Comparison of ENCODE assay signal across 13 cellular contexts in genomic region chr11:21612326-21612725, GRCh38.
DNase-seq lines count a peak whose midpoint lies in the region; ATAC-seq, FAIRE-seq and TF ChIP-seq lines count a peak whose summit lies in the region.
"Had no signal": no experiment of that assay in that cellular context is flagged by ENCODE, and none has a peak within 500 bp of the region (broad histone marks: within the 10 kb centered on the region; RNA-seq: fewer than 3 reads in every experiment).

No MANE protein-coding gene starts in this region.

- no peak overlapping the region for H3K4me3 Mint-ChIP-seq in stimulated activated memory B cell treated with anti-CD40 and anti-IgM and Interleukin-4, amounts not matched to agents 10 μg/mL and 1 μg/mL and 100 μg/mL, for 72 hours

- SMC1A ChIA-PET in GM12878 (lab: Charles Lee; ENCODE audit: uncharacterized antibody, unreplicated experiment) = interaction anchor here (0.9 to 1.5 kb wide), 7 partner anchors 10 to 307 kb away, joined by 3 to 4 read pairs (median 3); no protein-coding TSS in a partner anchor

- CTCF ChIA-PET in GM12878 (lab: Yijun Ruan, JAX) = interaction anchor here (1.4 to 1.5 kb wide), 2 partner anchors 23 to 42 kb away, joined by 3 to 5 read pairs; no protein-coding TSS in a partner anchor

- H3K4me1 Mint-ChIP-seq in stimulated activated memory B cell treated with anti-CD40 and anti-IgM and Interleukin-4, amounts not matched to agents 10 μg/mL and 1 μg/mL and 100 μg/mL, for 72 hours = no peaks in the 10 kb centered on the region

- no peak for TF ChIP-seq EP300 in GM12878 (IDR thresholded peaks at IDR 0.05; ENCODE audit: borderline replicate concordance in 1 of 2, control insufficient read depth in 1 of 2, low read depth in 2 of 2, low read length in 2 of 2)

- FAIRE-seq in GM12878 (lab: Jason Lieb, UNC) = no peak
- FAIRE-seq: G401.6, HepG2, HTR-8/SVneo had no signal

- no TSS peak for BruUV-seq in GM12878 (replicated peaks; lab: Mats Ljungman, UMichigan)

- H3K36me3 ChIP-seq in BLaER1 treated with 17β-estradiol and CSF1 and Interleukin-3, amounts not matched to agents 10 nM and 100 nM = no peaks in the 10 kb centered on the region
- H3K36me3 ChIP-seq in GM12878 (ENCODE audit: control insufficient read depth in 2 of 2, insufficient read depth in 2 of 2, low read length in 1 of 2) = no peaks in the 10 kb centered on the region
- H3K36me3 ChIP-seq: HAP-1 had no signal

- no peak for TF ChIP-seq RAD21 in GM12878 (IDR thresholded peaks at IDR 0.05; ENCODE audit: insufficient read depth, low read depth, low read length)

- TF ChIP-seq CTCF in GM12878 (IDR thresholded peaks at IDR 0.05 in 2 of 3, conservative IDR thresholded peaks at IDR 0.05 in 1 of 3; ENCODE audit: control insufficient read depth in 2 of 3, extremely low read depth in 1 of 3, insufficient read depth in 1 of 3, low read depth in 3 of 3, low read length in 3 of 3) = no peak

- no peaks in the 10 kb centered on the region for H3K27me3 ChIP-seq in BLaER1 treated with 17β-estradiol and CSF1 and Interleukin-3, amounts not matched to agents 10 nM and 100 nM
- H3K27me3 ChIP-seq in GM12878 (replicated peaks in 1 of 2; ENCODE audit: control insufficient read depth in 2 of 2, insufficient read depth in 2 of 2, low read length in 1 of 2) = no peaks in the 10 kb centered on the region

- H3K79me2 ChIP-seq in GM12878 (ENCODE audit: control insufficient read depth, insufficient read depth, low read length) = no peaks in the 10 kb centered on the region

- H3K27ac Mint-ChIP-seq in stimulated activated memory B cell treated with anti-CD40 and anti-IgM and Interleukin-4, amounts not matched to agents 10 μg/mL and 1 μg/mL and 100 μg/mL, for 72 hours = no peak overlapping the region

- POLR2A ChIA-PET in GM12878 (lab: Charles Lee) = no interaction called here

- H3K4me1 ChIP-seq in BLaER1 treated with 17β-estradiol and CSF1 and Interleukin-3, amounts not matched to agents 10 nM and 100 nM = peaks cover 0 to 16% (median 7%) of the 10 kb centered on the region in 10 experiments; a peak in 7 of 20 replicates
- no peaks in the 10 kb centered on the region for H3K4me1 ChIP-seq in GM12878 (ENCODE audit: control insufficient read depth, insufficient read depth, low read length)
- H3K4me1 ChIP-seq: HAP-1 had no signal

- no peaks in the 10 kb centered on the region for H3K9me3 Mint-ChIP-seq in stimulated activated memory B cell treated with anti-CD40 and anti-IgM and Interleukin-4, amounts not matched to agents 10 μg/mL and 1 μg/mL and 100 μg/mL, for 72 hours

- RAD21 ChIA-PET in GM12878 (lab: Charles Lee; ENCODE audit: unreplicated experiment) = interaction anchor here (0.6 to 0.7 kb wide), 3 partner anchors 11 to 75 kb away, joined by 3 to 4 read pairs (median 3); no protein-coding TSS in a partner anchor

- intact Hi-C loops in GM12878 (cut with micrococcal nuclease; ENCODE audit: unreplicated experiment) = no loop called here

- DNase-seq in NCI-H82 (lab: John Stamatoyannopoulos, UW) (peak; percentile 62), GM12878 (ENCODE audit: low read depth, low spot score) (no peak), GM19238 (ENCODE audit: insufficient read length, low spot score) (no peak)
- DNase-seq: ACHN, GOT3 had no signal

- no peaks in the 10 kb centered on the region for H3K27me3 Mint-ChIP-seq in stimulated activated memory B cell treated with anti-CD40 and anti-IgM and Interleukin-4, amounts not matched to agents 10 μg/mL and 1 μg/mL and 100 μg/mL, for 72 hours

- H3K9me3 ChIP-seq in BLaER1 treated with 17β-estradiol and CSF1 and Interleukin-3, amounts not matched to agents 10 nM and 100 nM (replicated peaks in 1 of 11) = no peaks in the 10 kb centered on the region
- H3K9me3 ChIP-seq in GM12878 (replicated peaks; ENCODE audit: control insufficient read depth, insufficient read depth, low read length) = no peaks in the 10 kb centered on the region
- H3K9me3 ChIP-seq: HAP-1 had no signal

- no peak overlapping the region for H3K4me3 ChIP-seq in BLaER1 treated with 17β-estradiol and CSF1 and Interleukin-3, amounts not matched to agents 10 nM and 100 nM
- no peak overlapping the region for H3K4me3 ChIP-seq in GM12878
- H3K4me3 ChIP-seq: HAP-1 had no signal

- no peak overlapping the region for H2AFZ ChIP-seq in GM12878 (ENCODE audit: control insufficient read depth, low read depth, low read length)

- peak overlapping the region in 9 of 11 experiments; percentile 4 to 55 (median 29); a peak in 10 of 22 replicates for H3K4me2 ChIP-seq in BLaER1 treated with 17β-estradiol and CSF1 and Interleukin-3, amounts not matched to agents 10 nM and 100 nM
- no peak overlapping the region for H3K4me2 ChIP-seq in GM12878 (ENCODE audit: control insufficient read depth, insufficient read depth)

- peak; percentile 36 for ATAC-seq in GM12878
- ATAC-seq in stimulated activated memory B cell treated with anti-CD40 and anti-IgM and Interleukin-4, amounts not matched to agents 10 μg/mL and 1 μg/mL and 100 μg/mL, for 72 hours = peak; percentile 27
- no peak for ATAC-seq in GM18517 (IDR thresholded peaks at IDR 0.05; ENCODE audit: unreplicated experiment)
- ATAC-seq in HG03469 (IDR thresholded peaks at IDR 0.05; ENCODE audit: unreplicated experiment) = no peak
- ATAC-seq: HepG2 had no signal

- H3K9ac ChIP-seq in BLaER1 treated with 17β-estradiol and CSF1 and Interleukin-3, amounts not matched to agents 10 nM and 100 nM = no peak overlapping the region
- H3K9ac ChIP-seq in GM12878 (ENCODE audit: control insufficient read depth, insufficient read depth, low read length) = no peak overlapping the region

- H4K20me1 ChIP-seq in BLaER1 treated with 17β-estradiol and CSF1 and Interleukin-3, amounts not matched to agents 10 nM and 100 nM = no peaks in the 10 kb centered on the region
- no peaks in the 10 kb centered on the region for H4K20me1 ChIP-seq in GM12878 (ENCODE audit: control insufficient read depth, insufficient read depth)

- H3K27ac ChIP-seq in BLaER1 treated with 17β-estradiol and CSF1 and Interleukin-3, amounts not matched to agents 10 nM and 100 nM = no peak overlapping the region
- H3K27ac ChIP-seq in GM12878 (ENCODE audit: control insufficient read depth, insufficient read depth) = no peak overlapping the region

- 7% methylated on average over 3 of the region's 3 CpGs for WGBS in GM12878 (ENCODE audit: insufficient coverage, insufficient replicate concordance, low lambda C conversion rate, missing lambda C conversion rate)

- in situ Hi-C loops in GM12878 (cut with MboI) = no loop called here

- TF ChIP-seq POLR2A in GM12878 (IDR thresholded peaks at IDR 0.05; ENCODE audit: low read depth, low read length) = no peak

- H3K36me3 Mint-ChIP-seq in stimulated activated memory B cell treated with anti-CD40 and anti-IgM and Interleukin-4, amounts not matched to agents 10 μg/mL and 1 μg/mL and 100 μg/mL, for 72 hours = no peaks in the 10 kb centered on the region

TF ChIP-seq in GM12878, 131 proteins besides CTCF, POLR2A, EP300 and RAD21 (continues in another document):
- TF ChIP-seq SMC3 (IDR thresholded peaks at IDR 0.05; ENCODE audit: borderline replicate concordance, low read length) = no peak
- TF ChIP-seq E2F4 (IDR thresholded peaks at IDR 0.05; ENCODE audit: low read depth, low read length) = no peak
- no peak for TF ChIP-seq STAT1 (conservative IDR thresholded peaks at IDR 0.05)
- TF ChIP-seq, protein P1, sequence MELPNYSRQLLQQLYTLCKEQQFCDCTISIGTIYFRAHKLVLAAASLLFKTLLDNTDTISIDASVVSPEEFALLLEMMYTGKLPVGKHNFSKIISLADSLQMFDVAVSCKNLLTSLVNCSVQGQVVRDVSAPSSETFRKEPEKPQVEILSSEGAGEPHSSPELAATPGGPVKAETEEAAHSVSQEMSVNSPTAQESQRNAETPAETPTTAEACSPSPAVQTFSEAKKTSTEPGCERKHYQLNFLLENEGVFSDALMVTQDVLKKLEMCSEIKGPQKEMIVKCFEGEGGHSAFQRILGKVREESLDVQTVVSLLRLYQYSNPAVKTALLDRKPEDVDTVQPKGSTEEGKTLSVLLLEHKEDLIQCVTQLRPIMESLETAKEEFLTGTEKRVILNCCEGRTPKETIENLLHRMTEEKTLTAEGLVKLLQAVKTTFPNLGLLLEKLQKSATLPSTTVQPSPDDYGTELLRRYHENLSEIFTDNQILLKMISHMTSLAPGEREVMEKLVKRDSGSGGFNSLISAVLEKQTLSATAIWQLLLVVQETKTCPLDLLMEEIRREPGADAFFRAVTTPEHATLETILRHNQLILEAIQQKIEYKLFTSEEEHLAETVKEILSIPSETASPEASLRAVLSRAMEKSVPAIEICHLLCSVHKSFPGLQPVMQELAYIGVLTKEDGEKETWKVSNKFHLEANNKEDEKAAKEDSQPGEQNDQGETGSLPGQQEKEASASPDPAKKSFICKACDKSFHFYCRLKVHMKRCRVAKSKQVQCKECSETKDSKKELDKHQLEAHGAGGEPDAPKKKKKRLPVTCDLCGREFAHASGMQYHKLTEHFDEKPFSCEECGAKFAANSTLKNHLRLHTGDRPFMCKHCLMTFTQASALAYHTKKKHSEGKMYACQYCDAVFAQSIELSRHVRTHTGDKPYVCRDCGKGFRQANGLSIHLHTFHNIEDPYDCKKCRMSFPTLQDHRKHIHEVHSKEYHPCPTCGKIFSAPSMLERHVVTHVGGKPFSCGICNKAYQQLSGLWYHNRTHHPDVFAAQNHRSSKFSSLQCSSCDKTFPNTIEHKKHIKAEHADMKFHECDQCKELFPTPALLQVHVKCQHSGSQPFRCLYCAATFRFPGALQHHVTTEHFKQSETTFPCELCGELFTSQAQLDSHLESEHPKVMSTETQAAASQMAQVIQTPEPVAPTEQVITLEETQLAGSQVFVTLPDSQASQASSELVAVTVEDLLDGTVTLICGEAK (IDR thresholded peaks at IDR 0.05; ENCODE audit: borderline replicate concordance) = no peak
- TF ChIP-seq SUPT20H (IDR thresholded peaks at IDR 0.05; ENCODE audit: borderline replicate concordance, control insufficient read depth, low read depth, low read length) = no peak
- no peak for TF ChIP-seq CHD4 (IDR thresholded peaks at IDR 0.05)
- TF ChIP-seq SIN3A (IDR thresholded peaks at IDR 0.05; ENCODE audit: low read depth, low read length) = no peak

Comparison
In these comparisons a context has a peak if more than half of its experiments do, and no peak if none do; other contexts are left out.
1. ATAC-seq: peak in GM12878 (single experiment) and stimulated activated memory B cell treated with anti-CD40 and anti-IgM and Interleukin-4, amounts not matched to agents 10 μg/mL and 1 μg/mL and 100 μg/mL, for 72 hours (single experiment); none in GM18517 (single experiment) and HG03469 (single experiment).